ENCODE assay signal across 8 cellular contexts in genomic region chr4:113683143-113683542, GRCh38.
A peak's percentile ranks its signal among the peaks of the same experiment; 100 is the strongest.
DNase-seq lines count a peak whose midpoint lies in the region; ATAC-seq and TF ChIP-seq lines count a peak whose summit lies in the region.

No MANE protein-coding gene starts in this region.

- peak overlapping the region; percentile 81 to 93 (median 90) for H3K27ac Mint-ChIP-seq in naive thymus-derived CD4-positive, alpha-beta T cell
- H3K27ac Mint-ChIP-seq in WTC11, result no peak overlapping the region

- POLR2A ChIA-PET in naive thymus-derived CD4-positive, alpha-beta T cell (lab: Charles Lee), result interaction anchor here (0.5 to 2.3 kb wide), 3 partner anchors 35 to 194 kb away, joined by 3 to 7 read pairs (median 3); no protein-coding TSS in a partner anchor
- POLR2A ChIA-PET in WTC11 (lab: Charles Lee), result no interaction called here

- no peaks in the 10 kb centered on the region for H3K9me2 ChIP-seq in MM.1S (replicated peaks; ENCODE audit: insufficient read depth, low read length)

- intact Hi-C loops in naive thymus-derived CD4-positive, alpha-beta T cell (cut with micrococcal nuclease), result loop anchor here (1.0 to 5.0 kb wide), 10 partner anchors 9 to 219 kb away; no protein-coding TSS in a partner anchor
- intact Hi-C loops in lower leg skin (cut with DNase I; ENCODE audit: low total_unique reads), result no loop called here

- CTCF ChIA-PET in naive thymus-derived CD4-positive, alpha-beta T cell (lab: Charles Lee), result no interaction called here
- CTCF ChIA-PET in WTC11 (lab: Charles Lee), result no interaction called here

- H3K27me3 ChIP-seq in MM.1S (replicated peaks; ENCODE audit: insufficient read depth, low read length), result no peaks in the 10 kb centered on the region
- no peaks in the 10 kb centered on the region for H3K27me3 ChIP-seq in naive thymus-derived CD4-positive, alpha-beta T cell (ENCODE audit: control insufficient read depth in 2 of 2, insufficient read depth in 2 of 2, low read length in 2 of 2)

- H3K4me1 ChIP-seq in MM.1S (ENCODE audit: low read length), result peaks cover 26% of the 10 kb centered on the region
- H3K4me1 ChIP-seq in naive thymus-derived CD4-positive, alpha-beta T cell (ENCODE audit: control insufficient read depth in 2 of 2, insufficient read depth in 2 of 2, low read length in 2 of 2), result peaks cover 27 to 31% of the 10 kb centered on the region in 2 donors

- ATAC-seq in GM21528 (IDR thresholded peaks at IDR 0.05; ENCODE audit: low FRiP score, unreplicated experiment) (peak; percentile 98), WTC11 (no peak)
- peak; percentile 97 for ATAC-seq in naive thymus-derived CD4-positive, alpha-beta T cell

- no peaks in the 10 kb centered on the region for H4K20me1 ChIP-seq in MM.1S (ENCODE audit: insufficient read depth, low read length)

- H3K4me1 Mint-ChIP-seq in naive thymus-derived CD4-positive, alpha-beta T cell, result peaks cover 13 to 66% (median 57%) of the 10 kb centered on the region in 7 donors
- H3K4me1 Mint-ChIP-seq in WTC11, result no peaks in the 10 kb centered on the region

- peak overlapping the region; percentile 46 for H3K4me2 ChIP-seq in MM.1S (ENCODE audit: low read depth, low read length)

- H3F3A ChIP-seq in MM.1S (ENCODE audit: insufficient read depth, low read length), result peaks cover 25% of the 10 kb centered on the region

- H3K36me3 Mint-ChIP-seq in naive thymus-derived CD4-positive, alpha-beta T cell, result peaks cover 4 to 40% (median 18%) of the 10 kb centered on the region in 5 donors
- peaks cover 7% of the 10 kb centered on the region for H3K36me3 Mint-ChIP-seq in WTC11

- DNase-seq in GM10266 (ENCODE audit: extremely low spot score) (peak; percentile 50), MM.1S (peak; percentile 89), WTC11 (ENCODE audit: low spot score) (no peak), D341Med (ENCODE audit: low spot score) (no peak), lower leg skin (ENCODE audit: low spot score in 2 of 2) (no peak)
- peak; percentile 66 for DNase-seq in activated CD8-positive, alpha-beta memory T cell treated with anti-CD3 and anti-CD28 coated beads, Interleukin-2, amount 50 U/mL, for 4 hours
- peak; percentile 11 to 85 (median 80) for DNase-seq in naive thymus-derived CD4-positive, alpha-beta T cell

- 84 to 92% methylated on average over 3 of the region's 3 CpGs for WGBS in lower leg skin, 2 donors

- no peak for TF ChIP-seq CTCF in GM10266 (IDR thresholded peaks at IDR 0.05; ENCODE audit: control insufficient read depth, insufficient read depth, low read depth, missing control alignments)
- no peak for TF ChIP-seq CTCF in MM.1S (IDR thresholded peaks at IDR 0.05; ENCODE audit: low read length)
- no peak for TF ChIP-seq CTCF in WTC11 (IDR thresholded peaks at IDR 0.05)
- no peak for TF ChIP-seq CTCF in lower leg skin (IDR thresholded peaks at IDR 0.05)

- peaks cover 0 to 8% (median 3%) of the 10 kb centered on the region in 11 donors for H3K9me3 Mint-ChIP-seq in naive thymus-derived CD4-positive, alpha-beta T cell
- H3K9me3 Mint-ChIP-seq in WTC11, result peaks cover 16% of the 10 kb centered on the region

- H2AFZ ChIP-seq in MM.1S (ENCODE audit: low read length), result 0 out of 2 replicates have a peak overlapping the region, but pooled peaks have one; percentile 5

- TF ChIP-seq POLR2A in lower leg skin (IDR thresholded peaks at IDR 0.05), result no peak

- H3K9me3 ChIP-seq in MM.1S (replicated peaks; ENCODE audit: insufficient read depth, low read length), result no peaks in the 10 kb centered on the region
- no peaks in the 10 kb centered on the region for H3K9me3 ChIP-seq in naive thymus-derived CD4-positive, alpha-beta T cell (ENCODE audit: control insufficient read depth in 2 of 3, low read length in 3 of 3)

- H3K4me3 Mint-ChIP-seq in naive thymus-derived CD4-positive, alpha-beta T cell, result peak overlapping the region; percentile 18 to 83 (median 73)
- no peak overlapping the region for H3K4me3 Mint-ChIP-seq in WTC11

- H3K27ac ChIP-seq in MM.1S (ENCODE audit: low read length), result peak overlapping the region; percentile 57; the same call in 1 of the 2 replicates
- peak overlapping the region; percentile 50 for H3K27ac ChIP-seq in naive thymus-derived CD4-positive, alpha-beta T cell (ENCODE audit: low read depth, low read length)

- H3K36me3 ChIP-seq in MM.1S (replicated peaks; ENCODE audit: insufficient read depth, low read length), result no peaks in the 10 kb centered on the region
- no peaks in the 10 kb centered on the region for H3K36me3 ChIP-seq in naive thymus-derived CD4-positive, alpha-beta T cell (ENCODE audit: control insufficient read depth in 2 of 3, insufficient read depth in 3 of 3, low read length in 3 of 3)

- no peaks in the 10 kb centered on the region for H3K79me2 ChIP-seq in MM.1S (ENCODE audit: low read length)

- H3K4me3 ChIP-seq in MM.1S (ENCODE audit: low read length) (no peak overlapping the region), lower leg skin (ENCODE audit: low read depth, poor library complexity, severe bottlenecking) (no peak overlapping the region)
- H3K4me3 ChIP-seq in naive thymus-derived CD4-positive, alpha-beta T cell (ENCODE audit: low read length), result peak overlapping the region; percentile 21

- H3K27me3 Mint-ChIP-seq in naive thymus-derived CD4-positive, alpha-beta T cell, result no peaks in the 10 kb centered on the region
- H3K27me3 Mint-ChIP-seq in WTC11 (ENCODE audit: low read depth), result no peaks in the 10 kb centered on the region

- no peak overlapping the region for H3K9ac ChIP-seq in MM.1S (ENCODE audit: low read length)

TF ChIP-seq in WTC11, 78 proteins besides CTCF, POLR2A, EP300 and RAD21 (continues in another document):
- no peak for TF ChIP-seq CDX4 (CRISPR knock-in tag; IDR thresholded peaks at IDR 0.05; ENCODE audit: borderline replicate concordance)
- no peak for TF ChIP-seq GABPB1 (CRISPR knock-in tag; IDR thresholded peaks at IDR 0.05)
- TF ChIP-seq ERG (CRISPR knock-in tag; IDR thresholded peaks at IDR 0.05), result no peak
- no peak for TF ChIP-seq GRHL2 (CRISPR knock-in tag; IDR thresholded peaks at IDR 0.05; ENCODE audit: insufficient replicate concordance, severe bottlenecking)
- no peak for TF ChIP-seq TEAD4 (CRISPR knock-in tag; IDR thresholded peaks at IDR 0.05)
- no peak for TF ChIP-seq ZBTB43 (CRISPR knock-in tag; IDR thresholded peaks at IDR 0.05)
- TF ChIP-seq ATF1 (CRISPR knock-in tag; IDR thresholded peaks at IDR 0.05), result no peak
- no peak for TF ChIP-seq EMX1 (CRISPR knock-in tag; IDR thresholded peaks at IDR 0.05)
- no peak for TF ChIP-seq ATF3 (CRISPR knock-in tag; conservative IDR thresholded peaks at IDR 0.05)
- TF ChIP-seq MLX (CRISPR knock-in tag; IDR thresholded peaks at IDR 0.05), result no peak
- TF ChIP-seq MXD4 (CRISPR knock-in tag; IDR thresholded peaks at IDR 0.05; ENCODE audit: borderline replicate concordance), result no peak
- no peak for TF ChIP-seq CBFB (CRISPR knock-in tag; IDR thresholded peaks at IDR 0.05; ENCODE audit: low read depth)

Comparison
In these comparisons a context has a peak if more than half of its experiments do, and no peak if none do; other contexts are left out.
1. DNase-seq: peak in GM10266 (single experiment), MM.1S (single experiment), activated CD8-positive, alpha-beta memory T cell treated with anti-CD3 and anti-CD28 coated beads, Interleukin-2, amount 50 U/mL, for 4 hours (single experiment) and naive thymus-derived CD4-positive, alpha-beta T cell (9 of 9); none in WTC11 (single experiment), D341Med (single experiment) and lower leg skin (0 of 2).